In genomic region chr1:97196825-97197516, GRCh38 we compare ENCODE assay signal across 16 cellular contexts.
"Had no signal": no experiment of that assay in that cellular context is flagged by ENCODE, and none has a peak within 500 bp of the region (broad histone marks: within the 10 kb centered on the region; RNA-seq: fewer than 3 reads in every experiment).

No MANE protein-coding gene starts in this region.

- H3K4me3 Mint-ChIP-seq: activated naive CD8-positive, alpha-beta T cell treated with anti-CD3 and anti-CD28 coated beads, Interleukin-2, amount 10 ng/mL, durations not matched to agents 7 days and 5 days; activated T-helper 1 cell treated with anti-CD3 and anti-CD28 coated beads, Interleukin-12 subunit alpha, Interleukin-12 subunit beta, Interleukin-2, Interleukin-4 antibody, amounts not matched to agents 30 ng/mL and 10 ng/mL and 1 ng/mL, durations not matched to agents 14 hours and 24 hours and 36 hours; effector memory CD8-positive, alpha-beta T cell; memory B cell; naive B cell; neural crest cell had no signal

- H3K27me3 Mint-ChIP-seq: activated naive CD8-positive, alpha-beta T cell treated with anti-CD3 and anti-CD28 coated beads, Interleukin-2, amount 10 ng/mL, durations not matched to agents 7 days and 5 days; effector memory CD8-positive, alpha-beta T cell; memory B cell; naive B cell had no signal

- H3K4me1 Mint-ChIP-seq: activated naive CD8-positive, alpha-beta T cell treated with anti-CD3 and anti-CD28 coated beads, Interleukin-2, amount 10 ng/mL, durations not matched to agents 7 days and 5 days; memory B cell had no signal

- H3K9me3 Mint-ChIP-seq: activated T-helper 1 cell treated with anti-CD3 and anti-CD28 coated beads, Interleukin-12 subunit alpha, Interleukin-12 subunit beta, Interleukin-2, Interleukin-4 antibody, amounts not matched to agents 30 ng/mL and 10 ng/mL and 1 ng/mL, durations not matched to agents 14 hours and 24 hours and 36 hours; effector memory CD8-positive, alpha-beta T cell; neural crest cell had no signal

- H3K27ac Mint-ChIP-seq: activated naive CD8-positive, alpha-beta T cell treated with anti-CD3 and anti-CD28 coated beads, Interleukin-2, amount 10 ng/mL, durations not matched to agents 7 days and 5 days; activated T-helper 1 cell treated with anti-CD3 and anti-CD28 coated beads, Interleukin-12 subunit alpha, Interleukin-12 subunit beta, Interleukin-2, Interleukin-4 antibody, amounts not matched to agents 30 ng/mL and 10 ng/mL and 1 ng/mL, durations not matched to agents 14 hours and 24 hours and 36 hours; effector memory CD8-positive, alpha-beta T cell; memory B cell; progenitor cell of endocrine pancreas had no signal

- DNase-seq: activated CD4-positive, alpha-beta T cell treated with anti-CD3 and anti-CD28 coated beads for 1 hour; activated CD4-positive, alpha-beta T cell treated with anti-CD3 and anti-CD28 coated beads, Interleukin-2, amount 50 U/mL, for 48 hours; activated naive CD4-positive, alpha-beta T cell; activated naive CD8-positive, alpha-beta T cell treated with anti-CD3 and anti-CD28 coated beads, Interleukin-2, amount 10 ng/mL, durations not matched to agents 7 days and 5 days; activated T-cell treated with anti-CD3 and anti-CD28 coated beads for 4 hours; body of pancreas; effector memory CD8-positive, alpha-beta T cell; esophagus squamous epithelium; mucosa of descending colon; naive B cell; stimulated activated naive CD4-positive, alpha-beta T cell; WERI-Rb-1 had no signal

- ATAC-seq: body of pancreas; effector memory CD8-positive, alpha-beta T cell; mucosa of descending colon had no signal

- H3K36me3 Mint-ChIP-seq: memory B cell had no signal

- H3K4me3 ChIP-seq: body of pancreas, esophagus squamous epithelium, mucosa of descending colon had no signal
